In genomic region chr11:70394211-70394950, GRCh38 we compare ENCODE assay signal across 35 cellular contexts.
"Had no signal": no experiment of that assay in that cellular context is flagged by ENCODE, and none has a peak within 500 bp of the region (broad histone marks: within the 10 kb centered on the region; RNA-seq: fewer than 3 reads in every experiment).

No MANE protein-coding gene starts in this region.

- H3K9me3 Mint-ChIP-seq: activated B cell treated with CpG ODN at 0.5 μM for 24 hours; activated CD4-positive, alpha-beta memory T cell treated with anti-CD3 and anti-CD28 coated beads for 36 hours; activated CD4-positive, alpha-beta T cell treated with anti-CD3 and anti-CD28 coated beads, Interleukin-2, amount 10 ng/mL, durations not matched to agents 24 days and 14 days; activated CD8-positive, alpha-beta T cell treated with anti-CD3 and anti-CD28 coated beads for 36 hours; activated naive CD4-positive, alpha-beta T cell treated with anti-CD3 and anti-CD28 coated beads for 36 hours; activated naive CD4-positive, alpha-beta T cell treated with anti-CD3 and anti-CD28 coated beads, Interleukin-2, amount 50 U/mL, for 72 hours; activated naive CD8-positive, alpha-beta T cell treated with anti-CD3 and anti-CD28 coated beads for 36 hours; activated T-cell treated with anti-CD3 and anti-CD28 coated beads, Interleukin-2, amount 50 U/mL, for 4 hours; activated T-cell treated with anti-CD3 and anti-CD28 coated beads, Interleukin-2, amount 50 U/mL, for 72 hours; activated T-helper 1 cell treated with anti-CD3 and anti-CD28 coated beads, Interleukin-12 subunit alpha, Interleukin-12 subunit beta, Interleukin-2, Interleukin-4 antibody, amounts not matched to agents 30 ng/mL and 10 ng/mL and 1 ng/mL, durations not matched to agents 14 hours and 24 hours and 36 hours; activated T-helper 17 cell treated with anti-CD3 and anti-CD28 coated beads, Interleukin-2, amount 50 U/mL, for 72 hours; T-helper 1 cell treated with Interleukin-12 subunit alpha and Interleukin-12 subunit beta and Interleukin-4 antibody, amounts not matched to agents 30 μg/mL and 1 μg/mL, for 36 hours; T-helper 2 cell treated with Interferon-gamma antibody and Interleukin-4, amounts not matched to agents 5 μg/mL and 100 μg/mL, for 36 hours had no signal

- H3K4me1 ChIP-seq: breast epithelium had no signal

- H3K4me3 ChIP-seq: adrenal gland, body of pancreas, breast epithelium had no signal

- H3K27ac ChIP-seq: adrenal gland, body of pancreas, brain microvascular endothelial cell, breast epithelium, VCaP had no signal

- DNase-seq: activated B cell treated with CpG ODN at 0.5 μM for 24 hours; activated CD4-positive, alpha-beta memory T cell treated with anti-CD3 and anti-CD28 coated beads for 36 hours; activated CD4-positive, alpha-beta T cell treated with anti-CD3 and anti-CD28 coated beads for 4 hours; activated CD4-positive, alpha-beta T cell treated with anti-CD3 and anti-CD28 coated beads, Interleukin-2, amount 10 ng/mL, durations not matched to agents 24 days and 14 days; activated CD4-positive, alpha-beta T cell treated with anti-CD3 and anti-CD28 coated beads, Interleukin-2, amount 50 U/mL, for 1 hour; activated CD4-positive, alpha-beta T cell treated with anti-CD3 and anti-CD28 coated beads, Interleukin-2, amount 50 U/mL, for 4 hours; activated CD4-positive, CD25-positive, alpha-beta regulatory T cell treated with anti-CD3 and anti-CD28 coated beads, Interleukin-2, amount 50 U/mL, for 72 hours; activated CD8-positive, alpha-beta memory T cell treated with anti-CD3 and anti-CD28 coated beads, Interleukin-2, amount 50 U/mL, for 4 hours; activated CD8-positive, alpha-beta T cell treated with anti-CD3 and anti-CD28 coated beads for 36 hours; activated gamma-delta T cell treated with Interleukin-2 at 50 U/mL for 16 hours; activated naive CD4-positive, alpha-beta T cell; activated naive CD4-positive, alpha-beta T cell treated with anti-CD3 and anti-CD28 coated beads for 36 hours; activated naive CD4-positive, alpha-beta T cell treated with anti-CD3 and anti-CD28 coated beads, Interleukin-2, amount 50 U/mL, for 16 hours; activated naive CD8-positive, alpha-beta T cell treated with anti-CD3 and anti-CD28 coated beads for 36 hours; activated T-cell treated with anti-CD3 and anti-CD28 coated beads for 4 hours; activated T-cell treated with anti-CD3 and anti-CD28 coated beads, Interleukin-2, amount 50 U/mL, for 1 hour; activated T-cell treated with anti-CD3 and anti-CD28 coated beads, Interleukin-2, amount 50 U/mL, for 4 hours; activated T-cell treated with anti-CD3 and anti-CD28 coated beads, Interleukin-2, amount 50 U/mL, for 72 hours; adrenal gland; amniotic stem cell; body of pancreas; brain microvascular endothelial cell; central memory CD4-positive, alpha-beta T cell; T-helper 1 cell; T-helper 2 cell; T-helper 9 cell had no signal

- FAIRE-seq: astrocyte, TTC549 had no signal

- H3K36me3 ChIP-seq: adrenal gland, breast epithelium had no signal

- H3K4me3 Mint-ChIP-seq: activated B cell treated with CpG ODN at 0.5 μM for 24 hours; activated CD4-positive, alpha-beta memory T cell treated with anti-CD3 and anti-CD28 coated beads for 36 hours; activated CD4-positive, alpha-beta T cell treated with anti-CD3 and anti-CD28 coated beads, Interleukin-2, amount 10 ng/mL, durations not matched to agents 24 days and 14 days; activated CD8-positive, alpha-beta T cell treated with anti-CD3 and anti-CD28 coated beads for 36 hours; activated naive CD4-positive, alpha-beta T cell treated with anti-CD3 and anti-CD28 coated beads for 36 hours; activated naive CD8-positive, alpha-beta T cell treated with anti-CD3 and anti-CD28 coated beads for 36 hours; activated T-cell treated with anti-CD3 and anti-CD28 coated beads, Interleukin-2, amount 50 U/mL, for 4 hours; activated T-cell treated with anti-CD3 and anti-CD28 coated beads, Interleukin-2, amount 50 U/mL, for 72 hours; activated T-helper 1 cell treated with anti-CD3 and anti-CD28 coated beads, Interleukin-12 subunit alpha, Interleukin-12 subunit beta, Interleukin-2, Interleukin-4 antibody, amounts not matched to agents 30 ng/mL and 10 ng/mL and 1 ng/mL, durations not matched to agents 14 hours and 24 hours and 36 hours; activated T-helper 17 cell treated with anti-CD3 and anti-CD28 coated beads, Interleukin-2, amount 50 U/mL, for 72 hours; T-helper 1 cell treated with Interleukin-12 subunit alpha and Interleukin-12 subunit beta and Interleukin-4 antibody, amounts not matched to agents 30 μg/mL and 1 μg/mL, for 36 hours; T-helper 2 cell treated with Interferon-gamma antibody and Interleukin-4, amounts not matched to agents 5 μg/mL and 100 μg/mL, for 36 hours had no signal

- H3K27ac Mint-ChIP-seq: activated B cell treated with CpG ODN at 0.5 μM for 24 hours; activated CD4-positive, alpha-beta memory T cell treated with anti-CD3 and anti-CD28 coated beads for 36 hours; activated CD4-positive, alpha-beta T cell treated with anti-CD3 and anti-CD28 coated beads, Interleukin-2, amount 10 ng/mL, durations not matched to agents 24 days and 14 days; activated CD8-positive, alpha-beta T cell treated with anti-CD3 and anti-CD28 coated beads for 36 hours; activated naive CD4-positive, alpha-beta T cell treated with anti-CD3 and anti-CD28 coated beads for 36 hours; activated naive CD4-positive, alpha-beta T cell treated with anti-CD3 and anti-CD28 coated beads, Interleukin-2, amount 50 U/mL, for 72 hours; activated naive CD8-positive, alpha-beta T cell treated with anti-CD3 and anti-CD28 coated beads for 36 hours; activated T-cell treated with anti-CD3 and anti-CD28 coated beads, Interleukin-2, amount 50 U/mL, for 72 hours; activated T-helper 1 cell treated with anti-CD3 and anti-CD28 coated beads, Interleukin-12 subunit alpha, Interleukin-12 subunit beta, Interleukin-2, Interleukin-4 antibody, amounts not matched to agents 30 ng/mL and 10 ng/mL and 1 ng/mL, durations not matched to agents 14 hours and 24 hours and 36 hours; activated T-helper 17 cell treated with anti-CD3 and anti-CD28 coated beads, Interleukin-2, amount 50 U/mL, for 72 hours; T-helper 1 cell treated with Interleukin-12 subunit alpha and Interleukin-12 subunit beta and Interleukin-4 antibody, amounts not matched to agents 30 μg/mL and 1 μg/mL, for 36 hours; T-helper 2 cell treated with Interferon-gamma antibody and Interleukin-4, amounts not matched to agents 5 μg/mL and 100 μg/mL, for 36 hours had no signal

- ATAC-seq: activated CD8-positive, alpha-beta T cell treated with anti-CD3 and anti-CD28 coated beads for 36 hours; activated naive CD4-positive, alpha-beta T cell treated with anti-CD3 and anti-CD28 coated beads, Interleukin-2, amount 50 U/mL, for 72 hours; activated T-cell treated with anti-CD3 and anti-CD28 coated beads, Interleukin-2, amount 50 U/mL, for 4 hours; activated T-cell treated with anti-CD3 and anti-CD28 coated beads, Interleukin-2, amount 50 U/mL, for 72 hours; activated T-helper 17 cell treated with anti-CD3 and anti-CD28 coated beads, Interleukin-2, amount 50 U/mL, for 72 hours; body of pancreas had no signal

- H3K27me3 ChIP-seq: adrenal gland, body of pancreas, brain microvascular endothelial cell, breast epithelium had no signal

- H3K9me3 ChIP-seq: adrenal gland, body of pancreas, breast epithelium had no signal
